ENCODE assay signal across 8 cellular contexts in genomic region chr17:6443692-6444572, GRCh38. TPM values are rescaled to one million over a fixed set of nuclear protein-coding genes. Genes with fewer than 3 reads are reported as not detected.
DNase-seq lines count a peak whose midpoint lies in the region; ATAC-seq, FAIRE-seq and TF ChIP-seq lines count a peak whose summit lies in the region.

Gene PIMREG, plus strand, starts transcription at chr17:6444455. Its CDS starts 656 bp downstream, at chr17:6445111.

- peaks cover 9% of the 10 kb centered on the region; the same call in 1 of the 2 replicates for H4K20me1 ChIP-seq in GM23338 (replicated peaks; ENCODE audit: insufficient read depth)

- peak within 1 kb of the TSS in 3 of 5 donors; percentile 41 to 63 (median 47) for H3K9ac ChIP-seq in subcutaneous abdominal adipose tissue (ENCODE audit: low read length in 5 of 5)

- H3K4me3 Mint-ChIP-seq in GM23338, result peak within 1 kb of the TSS; percentile 97

- H3K4me1 ChIP-seq in GM23338 (ENCODE audit: insufficient read depth) (peaks cover 28% of the 10 kb centered on the region), SJSA1 (replicated peaks) (peaks cover 16% of the 10 kb centered on the region), neutrophil (ENCODE audit: control insufficient read depth in 1 of 2, insufficient read depth in 1 of 2, low read depth in 1 of 2, low read length in 1 of 2) (peaks cover 16 to 19% of the 10 kb centered on the region in 2 experiments), subcutaneous abdominal adipose tissue (ENCODE audit: control insufficient read depth in 5 of 5, insufficient read depth in 5 of 5, low read length in 5 of 5) (peaks cover 0 to 16% (median 14%) of the 10 kb centered on the region in 5 donors)

- no peak for FAIRE-seq in frontal cortex (lab: Jason Lieb, UNC)

- H3K9me3 Mint-ChIP-seq in GM23338, result peaks cover 12% of the 10 kb centered on the region

- H3K36me3 Mint-ChIP-seq in GM23338 (ENCODE audit: low read depth), result peaks cover 51% of the 10 kb centered on the region

- H3K27me3 Mint-ChIP-seq in GM23338 (ENCODE audit: insufficient read depth, low read depth, poor library complexity), result peaks cover 19% of the 10 kb centered on the region

- peak within 1 kb of the TSS; percentile 43 for H2AFZ ChIP-seq in GM23338

- peak within 1 kb of the TSS; percentile 94 for H3K4me3 ChIP-seq in GM23338
- H3K4me3 ChIP-seq in SJSA1, result peak within 1 kb of the TSS; percentile 61
- H3K4me3 ChIP-seq in neutrophil (ENCODE audit: low read depth in 1 of 2, low read length in 1 of 2), result peak within 1 kb of the TSS; percentile 72 to 76
- peak within 1 kb of the TSS; percentile 60 to 79 (median 72) for H3K4me3 ChIP-seq in subcutaneous abdominal adipose tissue (ENCODE audit: low read depth in 1 of 5, low read length in 5 of 5)

- H3K27me3 ChIP-seq in GM23338 (ENCODE audit: insufficient read depth) (no peaks in the 10 kb centered on the region), SJSA1 (replicated peaks) (no peaks in the 10 kb centered on the region), neutrophil (peaks cover 61% of the 10 kb centered on the region), subcutaneous abdominal adipose tissue (ENCODE audit: control insufficient read depth in 5 of 5, insufficient read depth in 4 of 5, low read length in 5 of 5) (peaks cover 2 to 10% (median 8%) of the 10 kb centered on the region in 5 donors)

- H3K4me1 Mint-ChIP-seq in GM23338, result peaks cover 44% of the 10 kb centered on the region

- H3K27ac ChIP-seq in GM23338 (ENCODE audit: low read depth) (peak within 1 kb of the TSS; percentile 97), SJSA1 (peak within 1 kb of the TSS; percentile 86), neutrophil (peak within 1 kb of the TSS; percentile 30), subcutaneous abdominal adipose tissue (ENCODE audit: low read depth, low read length) (no peak within 1 kb of the TSS)

- H3K27ac Mint-ChIP-seq in GM23338, result peak within 1 kb of the TSS; percentile 97

- DNase-seq in Daoy (ENCODE audit: low read depth) (peak; percentile 99), GM23338 (ENCODE audit: low spot score) (peak; percentile 99), LoVo (ENCODE audit: low spot score) (peak; percentile 91), SJSA1 (ENCODE audit: low read depth in 1 of 2, low spot score in 2 of 2) (peak; percentile 94 to 97), frontal cortex (ENCODE audit: low spot score in 2 of 2) (peak; percentile 94 to 98)
- DNase-seq in activated naive CD4-positive, alpha-beta T cell (lab: John Stamatoyannopoulos, UW), result peak; percentile 85 to 92 (median 86)

- H3F3A ChIP-seq in GM23338 (replicated peaks; ENCODE audit: low read depth), result peaks cover 9% of the 10 kb centered on the region; the same call in 1 of the 2 replicates

- TF ChIP-seq CTCF in GM23338 (conservative IDR thresholded peaks at IDR 0.05; ENCODE audit: low read depth in 2 of 2), result no peak
- TF ChIP-seq CTCF in neutrophil (IDR thresholded peaks at IDR 0.05), result no peak

- H3K4me2 ChIP-seq in GM23338, result peak within 1 kb of the TSS; percentile 94

- peaks cover 24% of the 10 kb centered on the region for H3K79me2 ChIP-seq in GM23338 (replicated peaks; ENCODE audit: insufficient read depth)

- H3K36me3 ChIP-seq in GM23338 (ENCODE audit: insufficient read depth), result peaks cover 23% of the 10 kb centered on the region
- H3K36me3 ChIP-seq in SJSA1, result peaks cover 45% of the 10 kb centered on the region
- peaks cover 6% of the 10 kb centered on the region for H3K36me3 ChIP-seq in neutrophil
- no peaks in the 10 kb centered on the region for H3K36me3 ChIP-seq in subcutaneous abdominal adipose tissue (ENCODE audit: control insufficient read depth in 5 of 5, insufficient read depth in 5 of 5, low read length in 5 of 5)

- no peaks in the 10 kb centered on the region for H3K9me2 ChIP-seq in GM23338 (ENCODE audit: insufficient read depth)

- no peaks in the 10 kb centered on the region for H3K9me3 ChIP-seq in SJSA1 (replicated peaks)
- no peaks in the 10 kb centered on the region for H3K9me3 ChIP-seq in neutrophil
- H3K9me3 ChIP-seq in subcutaneous abdominal adipose tissue (ENCODE audit: control insufficient read depth in 5 of 5, low read length in 5 of 5), result no peaks in the 10 kb centered on the region

- peak; percentile 91 for ATAC-seq in GM23338

TF ChIP-seq in GM23338, 12 proteins besides CTCF, POLR2A, EP300 and RAD21:
- TF ChIP-seq STAT1 (IDR thresholded peaks at IDR 0.05; ENCODE audit: unreplicated experiment) (no peak), EZH2phosphoT487 (IDR thresholded peaks at IDR 0.05; ENCODE audit: unreplicated experiment) (no peak), CREB1 (CRISPR knock-in tag; IDR thresholded peaks at IDR 0.05; ENCODE audit: low read depth) (no peak), POLR2AphosphoS5 (IDR thresholded peaks at IDR 0.05; ENCODE audit: low read depth) (peak; percentile 98), ZNF114 (CRISPR knock-in tag; IDR thresholded peaks at IDR 0.05) (no peak), ZNF331 (CRISPR knock-in tag; IDR thresholded peaks at IDR 0.05; ENCODE audit: low read depth) (no peak)
TF ChIP-seq in GM23338: peak in this region for 1.

RNA-seq across cellular contexts. Expression of gene PIMREG, which starts in this region (rescaled TPM):
- 70.6 and 108 TPM in 2 replicates for total RNA-seq in Daoy (2014; rRNA removed; shearing (Covaris generic))
- total RNA-seq in GM23338 (2014; rRNA removed; shearing (Covaris generic)), result 137 and 144 TPM in 2 replicates
- polyA plus RNA-seq in GM23338 (2016; fragmentation: Nextera tagmentation; extraction: Ambion mirVana), result 81.7 and 87.8 TPM in 2 replicates
- total RNA-seq in SJSA1 (2014; rRNA removed; shearing (Covaris generic)), result 141 and 144 TPM in 2 replicates
- 4.1 TPM for total RNA-seq in frontal cortex

Comparison
In these comparisons a context has a peak if more than half of its experiments do, and no peak if none do; other contexts are left out.
1. RNA of gene PIMREG (total RNA-seq): 137 to 144 TPM in GM23338, 141 to 144 TPM in SJSA1 and 70.6 to 108 TPM in Daoy; 4.1 TPM in frontal cortex (single experiment); every median in the first group is over 10 times any median in the second.
2. Peak in every context shown above with its lines, with median percentiles within 50 percentile points of each other: DNase-seq and H3K4me3 ChIP-seq.